8 cellular contexts compared by ENCODE assay signal in genomic region chr3:49104052-49104426, GRCh38.
DNase-seq lines count a peak whose midpoint lies in the region.

No MANE protein-coding gene starts in this region.

- peaks cover 32% of the 10 kb centered on the region for H3K36me3 Mint-ChIP-seq in T-helper 1 cell treated with Interleukin-12 subunit alpha and Interleukin-12 subunit beta and Interleukin-4 antibody, amounts not matched to agents 30 μg/mL and 1 μg/mL, for 36 hours (ENCODE audit: low read depth)

- peak overlapping the region; percentile 97 for H3K4me3 Mint-ChIP-seq in T-helper 1 cell treated with Interleukin-12 subunit alpha and Interleukin-12 subunit beta and Interleukin-4 antibody, amounts not matched to agents 30 μg/mL and 1 μg/mL, for 36 hours

- peaks cover 48% of the 10 kb centered on the region for H3K36me3 ChIP-seq in adipocyte (ENCODE audit: control insufficient read depth, insufficient read depth, low read length, severe bottlenecking)

- H3K27ac ChIP-seq in layer of hippocampus (ENCODE audit: low read depth, low read length) (peak overlapping the region; percentile 56), substantia nigra (ENCODE audit: low read depth, low read length, poor library complexity, severe bottlenecking) (peak overlapping the region; percentile 83)

- H3K4me1 Mint-ChIP-seq in T-helper 1 cell treated with Interleukin-12 subunit alpha and Interleukin-12 subunit beta and Interleukin-4 antibody, amounts not matched to agents 30 μg/mL and 1 μg/mL, for 36 hours (ENCODE audit: low read depth), result peaks cover 14% of the 10 kb centered on the region

- H3K27me3 ChIP-seq in adipocyte (replicated peaks; ENCODE audit: control insufficient read depth, insufficient read depth, low read length) (no peaks in the 10 kb centered on the region), layer of hippocampus (ENCODE audit: control insufficient read depth, insufficient read depth, low read length) (no peaks in the 10 kb centered on the region)

- H3K9me3 ChIP-seq in adipocyte (ENCODE audit: control insufficient read depth, low read length), result no peaks in the 10 kb centered on the region

- DNase-seq in T-helper 1 cell (no peak), adipocyte (ENCODE audit: low read depth) (no peak), substantia nigra (lab: John Stamatoyannopoulos, UW) (no peak), NCI-H1436 treated with DMSO at 0.1 percent for 48 hours (lab: John Stamatoyannopoulos, UW) (no peak), NCI-H345 (lab: John Stamatoyannopoulos, UW) (no peak), NCI-H2171 (lab: John Stamatoyannopoulos, UW) (no peak)

- no peaks in the 10 kb centered on the region for H3K27me3 Mint-ChIP-seq in T-helper 1 cell treated with Interleukin-12 subunit alpha and Interleukin-12 subunit beta and Interleukin-4 antibody, amounts not matched to agents 30 μg/mL and 1 μg/mL, for 36 hours (ENCODE audit: low read depth)

- no peaks in the 10 kb centered on the region for H3K9me3 Mint-ChIP-seq in T-helper 1 cell treated with Interleukin-12 subunit alpha and Interleukin-12 subunit beta and Interleukin-4 antibody, amounts not matched to agents 30 μg/mL and 1 μg/mL, for 36 hours

- H3K27ac Mint-ChIP-seq in T-helper 1 cell treated with Interleukin-12 subunit alpha and Interleukin-12 subunit beta and Interleukin-4 antibody, amounts not matched to agents 30 μg/mL and 1 μg/mL, for 36 hours, result peak overlapping the region; percentile 94

- H3K4me1 ChIP-seq in adipocyte (ENCODE audit: control insufficient read depth, insufficient read depth, low read length), result peaks cover 22% of the 10 kb centered on the region

- peak overlapping the region; percentile 100 for H3K4me3 ChIP-seq in adipocyte (ENCODE audit: low read length)

- H3K9ac ChIP-seq in adipocyte (ENCODE audit: low read length), result peak overlapping the region; percentile 99
